1 cellular context compared by ENCODE assay signal in genomic region chr17:40399185-40399584, GRCh38.
A peak's percentile ranks its signal among the peaks of the same experiment; 100 is the strongest.
TF ChIP-seq lines count a peak whose summit lies in the region.

No MANE protein-coding gene starts in this region.

TF ChIP-seq in K562, 482 proteins besides CTCF, POLR2A, EP300 and RAD21:
- TF ChIP-seq ZNF408 (CRISPR knock-in tag; IDR thresholded peaks at IDR 0.05; ENCODE audit: low read depth) (no peak), ETV1 (tag; conservative IDR thresholded peaks at IDR 0.05; ENCODE audit: low read depth) (no peak), KAT8 (IDR thresholded peaks at IDR 0.05; ENCODE audit: low read depth) (no peak), ZNF197 (CRISPR knock-in tag; IDR thresholded peaks at IDR 0.05; ENCODE audit: low read depth) (no peak), ARID3A (IDR thresholded peaks at IDR 0.05; ENCODE audit: borderline replicate concordance, low read depth, low read length) (peak; percentile 92), BACH1 (tag; IDR thresholded peaks at IDR 0.05) (no peak), ZNF384 (IDR thresholded peaks at IDR 0.05; ENCODE audit: low read depth, low read length) (peak; percentile 67), SMAD2 (IDR thresholded peaks at IDR 0.05; ENCODE audit: low read depth, low read length) (no peak), HDGF (IDR thresholded peaks at IDR 0.05) (no peak), NFYB (IDR thresholded peaks at IDR 0.05; ENCODE audit: extremely low read depth, insufficient read length) (no peak), ZNF311 (CRISPR knock-in tag; IDR thresholded peaks at IDR 0.05) (no peak), ZNF561 (CRISPR knock-in tag; conservative IDR thresholded peaks at IDR 0.05) (no peak), CBX1 (IDR thresholded peaks at IDR 0.05; ENCODE audit: low read depth) (no peak), HDAC3 (IDR thresholded peaks at IDR 0.05; ENCODE audit: borderline replicate concordance, partially characterized antibody) (no peak), SREBF1 (IDR thresholded peaks at IDR 0.05; ENCODE audit: borderline replicate concordance, low read depth, low read length) (no peak), IRF1 (CRISPR knock-in tag; IDR thresholded peaks at IDR 0.05; ENCODE audit: borderline replicate concordance) (no peak), ZNF696 (CRISPR knock-in tag; conservative IDR thresholded peaks at IDR 0.05) (no peak), ZNF655 (CRISPR knock-in tag; IDR thresholded peaks at IDR 0.05) (no peak), ZBTB5 (IDR thresholded peaks at IDR 0.05) (no peak), SUPT5H (IDR thresholded peaks at IDR 0.05) (peak; percentile 20; the same call in 1 of the 2 replicates), SMC3 (conservative IDR thresholded peaks at IDR 0.05; ENCODE audit: insufficient read depth, low read depth, low read length) (0 out of 2 replicates have a peak, but pooled peaks have one; percentile 5), ZNF639 (CRISPR knock-in tag; conservative IDR thresholded peaks at IDR 0.05 in 1 of 2, IDR thresholded peaks at IDR 0.05 in 1 of 2) (no peak), ZNF354B (CRISPR knock-in tag; IDR thresholded peaks at IDR 0.05) (no peak), KAT2B (IDR thresholded peaks at IDR 0.05; ENCODE audit: low read depth, low read length) (no peak)
